17 cellular contexts compared by ENCODE assay signal in the genomic region with DNA sequence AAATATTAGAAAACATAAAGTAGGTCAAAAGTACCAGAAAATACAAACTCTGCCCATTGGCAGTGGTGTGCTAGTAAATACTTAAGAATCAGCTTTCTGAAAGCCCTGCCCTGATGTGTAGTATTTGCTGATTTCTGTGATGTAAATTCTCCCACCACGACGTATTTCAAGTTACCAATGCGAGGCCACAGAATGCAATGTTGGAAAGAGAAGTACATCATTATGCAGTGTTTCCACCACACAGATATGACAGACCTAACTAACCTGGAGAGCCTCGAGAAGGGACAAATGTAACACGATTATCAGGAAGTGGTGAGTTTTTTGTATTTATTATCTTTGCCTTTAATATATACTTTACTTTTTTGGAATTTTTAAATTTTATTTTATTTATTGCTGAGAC. TPM values are rescaled to one million over a fixed set of nuclear protein-coding genes. Genes with fewer than 3 reads are reported as not detected.
DNase-seq lines count a peak whose midpoint lies in the region; TF ChIP-seq lines count a peak whose summit lies in the region.
"Had no signal": no experiment of that assay in that cellular context is flagged by ENCODE, and none has a peak within 500 bp of the region (broad histone marks: within the 10 kb centered on the region; RNA-seq: fewer than 3 reads in every experiment).

No MANE protein-coding gene starts in this region.

- no peaks in the 10 kb centered on the region for H3K27me3 ChIP-seq in HL-60 (ENCODE audit: insufficient read depth, poor library complexity, severe bottlenecking)
- H3K27me3 ChIP-seq in mesendoderm (ENCODE audit: insufficient read depth, low read length, poor library complexity) = no peaks in the 10 kb centered on the region
- H3K27me3 ChIP-seq in thyroid gland = no peaks in the 10 kb centered on the region
- H3K27me3 ChIP-seq: body of pancreas had no signal

- H4K5ac ChIP-seq in mesendoderm (ENCODE audit: low read length) = no peak overlapping the region

- H2BK5ac ChIP-seq in mesendoderm (ENCODE audit: low read length) = no peak overlapping the region

- H3K56ac ChIP-seq in mesendoderm (ENCODE audit: low read length) = no peak overlapping the region

- no peaks in the 10 kb centered on the region for H3K9me3 ChIP-seq in thyroid gland
- H3K9me3 ChIP-seq: body of pancreas, HAP-1 had no signal

- no peak for TF ChIP-seq POLR2A in thyroid gland (IDR thresholded peaks at IDR 0.05)

- H3K4me3 ChIP-seq in HL-60 (replicated peaks; ENCODE audit: insufficient read depth, low read length) (no peak overlapping the region), mesendoderm (ENCODE audit: low read length) (no peak overlapping the region), thyroid gland (replicated peaks in 1 of 3) (no peak overlapping the region)
- H3K4me3 ChIP-seq: body of pancreas, HAP-1 had no signal

- peaks cover 6% of the 10 kb centered on the region for H3K4me1 ChIP-seq in mesendoderm (ENCODE audit: control insufficient read depth, low read depth, low read length)
- peaks cover 16 to 32% of the 10 kb centered on the region in 2 donors for H3K4me1 ChIP-seq in thyroid gland

- H3K79me2 ChIP-seq in mesendoderm (ENCODE audit: control insufficient read depth, insufficient read depth, low read length) = no peaks in the 10 kb centered on the region

- no peaks in the 10 kb centered on the region for H3K9me3 Mint-ChIP-seq in activated CD4-positive, alpha-beta T cell treated with anti-CD3 and anti-CD28 coated beads, Interleukin-2, amount 10 ng/mL, durations not matched to agents 24 days and 14 days
- H3K9me3 Mint-ChIP-seq: dendritic cell treated with granulocyte-macrophage colony-stimulating factor and Interleukin-4, amounts not matched to agents 40 ng/mL and 50 ng/mL, for 4 days had no signal

- no peaks in the 10 kb centered on the region for H3K79me1 ChIP-seq in mesendoderm (ENCODE audit: low read length)

- H3K36me3 Mint-ChIP-seq in activated CD4-positive, alpha-beta T cell treated with anti-CD3 and anti-CD28 coated beads, Interleukin-2, amount 10 ng/mL, durations not matched to agents 24 days and 14 days (ENCODE audit: low read depth) = no peaks in the 10 kb centered on the region

- no peaks in the 10 kb centered on the region for H3K36me3 ChIP-seq in mesendoderm (ENCODE audit: control insufficient read depth, insufficient read depth, low read length)
- no peaks in the 10 kb centered on the region for H3K36me3 ChIP-seq in thyroid gland
- H3K36me3 ChIP-seq: HAP-1 had no signal

- TF ChIP-seq CTCF in HL-60 (IDR thresholded peaks at IDR 0.05; ENCODE audit: insufficient read depth, low read length) = no peak
- no peak for TF ChIP-seq CTCF in RWPE1 (conservative IDR thresholded peaks at IDR 0.05; ENCODE audit: low read depth)
- TF ChIP-seq CTCF in thyroid gland (IDR thresholded peaks at IDR 0.05) = no peak

- intact Hi-C loops in thyroid gland (cut with DNase I) = no loop called here
- intact Hi-C loops in activated CD4-positive, alpha-beta T cell treated with anti-CD3 and anti-CD28 coated beads, Interleukin-2, amount 10 ng/mL, durations not matched to agents 24 days and 14 days (cut with micrococcal nuclease) = no loop called here

- H4K8ac ChIP-seq in mesendoderm (ENCODE audit: low read depth, low read length) = peak overlapping the region; percentile 13

- H3K23ac ChIP-seq in mesendoderm (ENCODE audit: low read length) = no peak overlapping the region

- no peaks in the 10 kb centered on the region for H3K27me3 Mint-ChIP-seq in activated CD4-positive, alpha-beta T cell treated with anti-CD3 and anti-CD28 coated beads, Interleukin-2, amount 10 ng/mL, durations not matched to agents 24 days and 14 days
- H3K27me3 Mint-ChIP-seq: dendritic cell treated with granulocyte-macrophage colony-stimulating factor and Interleukin-4, amounts not matched to agents 40 ng/mL and 50 ng/mL, for 4 days had no signal

- DNase-seq in HL-60 (ENCODE audit: low read depth in 1 of 2, low spot score in 1 of 2) (peak in 1 of 2 experiments; percentile 50), RWPE1 (ENCODE audit: low spot score) (no peak), mesendoderm (no peak), thyroid gland (no peak), NCI-H82 treated with DMSO at 0.1 percent for 48 hours (lab: John Stamatoyannopoulos, UW; ENCODE audit: unreplicated experiment) (no peak), OCI-M1 (lab: John Stamatoyannopoulos, UW) (no peak)
- DNase-seq in activated CD4-positive, alpha-beta T cell treated with anti-CD3 and anti-CD28 coated beads, Interleukin-2, amount 10 ng/mL, durations not matched to agents 24 days and 14 days = no peak
- DNase-seq: activated naive CD4-positive, alpha-beta T cell treated with Interleukin-2 at 50 U/mL for 16 hours; body of pancreas; DMS153; NCI-H1105 treated with DMSO at 0.1 percent for 48 hours; NCI-H2171 treated with DMSO at 0.1 percent for 48 hours; right cardiac atrium; SHP77; T-helper 1 cell had no signal

- H3K18ac ChIP-seq in mesendoderm (ENCODE audit: low read length) = peak overlapping the region; percentile 97

- peaks cover 46% of the 10 kb centered on the region for H3K4me1 Mint-ChIP-seq in activated CD4-positive, alpha-beta T cell treated with anti-CD3 and anti-CD28 coated beads, Interleukin-2, amount 10 ng/mL, durations not matched to agents 24 days and 14 days

- POLR2A ChIA-PET in RWPE1 (lab: Yijun Ruan, JAX; ENCODE audit: low non-redundant PET) = no interaction called here

- WGBS in mesendoderm (ENCODE audit: extremely low coverage, insufficient coverage, low lambda C conversion rate) = no CpG with 5 or more reads among the region's 5 CpGs
- 85 to 87% methylated on average over 5 of the region's 5 CpGs for WGBS in thyroid gland, 2 donors

- H2BK15ac ChIP-seq in mesendoderm (replicated peaks; ENCODE audit: low read depth) = peak overlapping the region; percentile 99

- H3K4me3 Mint-ChIP-seq in activated CD4-positive, alpha-beta T cell treated with anti-CD3 and anti-CD28 coated beads, Interleukin-2, amount 10 ng/mL, durations not matched to agents 24 days and 14 days = no peak overlapping the region
- H3K4me3 Mint-ChIP-seq: dendritic cell treated with granulocyte-macrophage colony-stimulating factor and Interleukin-4, amounts not matched to agents 40 ng/mL and 50 ng/mL, for 4 days had no signal

- H3K9ac ChIP-seq in mesendoderm (ENCODE audit: low read length) = no peak overlapping the region

- peak overlapping the region; percentile 49 for H3K4ac ChIP-seq in mesendoderm (ENCODE audit: low read depth, low read length)

- H3K27ac Mint-ChIP-seq in activated CD4-positive, alpha-beta T cell treated with anti-CD3 and anti-CD28 coated beads, Interleukin-2, amount 10 ng/mL, durations not matched to agents 24 days and 14 days = no peak overlapping the region

- H2AK5ac ChIP-seq in mesendoderm (ENCODE audit: low read length) = no peak overlapping the region

- H3K27ac ChIP-seq in HL-60 (replicated peaks) (peak overlapping the region; percentile 88), RWPE1 (peak overlapping the region; percentile 86), mesendoderm (ENCODE audit: low read depth, low read length) (no peak overlapping the region), thyroid gland (peak overlapping the region; percentile 60 to 90 (median 82))

- no peak overlapping the region for H3K4me2 ChIP-seq in mesendoderm (ENCODE audit: low read length)

- peak overlapping the region; percentile 84 for H2BK120ac ChIP-seq in mesendoderm (ENCODE audit: low read depth, low read length)

- CTCF ChIA-PET in RWPE1 (lab: Yijun Ruan, JAX) = interaction anchor here (0.6 kb wide), 1 partner anchor 407 kb away, joined by 3 read pairs; no protein-coding TSS in a partner anchor

RNA-seq across cellular contexts. Expression of gene MAP3K8, which starts 11.7 kb away (rescaled TPM):
- polyA plus RNA-seq in mesendoderm (2013, experiment 1 of 2) = 6.5 TPM
- 6.2 TPM for polyA plus RNA-seq in mesendoderm (2013, experiment 2 of 2)
- 10 to 100 TPM in 3 of 4 donors, 1 to 10 TPM in 1; 9.7 to 37.9 (median 22.7) TPM for total RNA-seq in thyroid gland
- 20.9 and 22.0 TPM in 2 replicates for total RNA-seq in activated CD4-positive, alpha-beta T cell treated with anti-CD3 and anti-CD28 coated beads, Interleukin-2, amount 10 ng/mL, durations not matched to agents 24 days and 14 days
